Comparison of ENCODE assay signal across 8 cellular contexts in the genomic region with DNA sequence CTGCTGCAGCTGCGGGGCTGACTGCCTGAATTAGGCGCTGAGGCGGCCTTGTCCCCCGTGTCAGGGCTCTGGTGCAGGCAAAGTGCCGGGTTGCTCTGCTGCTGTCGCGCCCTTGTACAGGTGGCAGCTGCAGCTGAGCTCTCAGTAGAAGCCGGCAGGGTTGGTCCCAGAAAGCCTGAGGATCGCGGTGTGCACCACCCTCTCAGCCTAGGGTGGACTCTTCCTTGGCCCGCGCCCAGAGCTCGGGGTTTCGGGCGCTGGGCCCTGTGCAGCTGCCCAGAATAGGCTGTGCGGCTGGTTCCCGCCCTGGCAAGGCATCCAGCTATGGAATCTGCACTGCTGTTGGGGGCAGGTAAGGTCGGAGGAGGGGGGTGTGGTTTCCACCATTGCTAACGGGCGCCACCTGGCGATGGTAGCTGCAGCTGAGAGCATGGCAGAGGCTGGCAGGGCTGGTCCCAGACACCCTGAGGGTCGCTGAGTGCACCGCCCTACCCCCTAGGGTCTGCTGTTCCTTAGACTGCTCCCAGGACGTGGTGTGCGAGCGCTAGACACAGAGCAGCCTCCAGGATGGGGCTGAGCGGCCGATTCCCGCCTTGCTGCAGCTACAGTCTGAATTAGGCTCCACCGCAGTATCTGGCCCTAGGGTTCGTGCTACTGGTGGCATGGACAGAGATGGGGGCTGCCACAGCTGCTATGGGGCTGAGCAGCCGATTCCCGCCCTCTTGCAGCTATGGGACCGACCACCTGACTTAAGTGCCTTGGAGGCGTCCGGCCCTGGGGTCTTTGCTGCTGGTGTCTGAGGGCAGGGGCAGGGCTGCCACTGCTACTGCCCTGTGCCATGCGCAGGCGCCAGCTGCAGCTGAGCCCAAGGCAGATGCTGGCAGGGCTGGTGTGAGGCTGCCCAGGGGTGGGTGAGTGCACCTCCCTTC.
A peak's percentile ranks its signal among the peaks of the same experiment; 100 is the strongest.
DNase-seq lines count a peak whose midpoint lies in the region; ATAC-seq and TF ChIP-seq lines count a peak whose summit lies in the region.
"Not testable (repeated sequence)": the region's sequence is repeated elsewhere in the genome, so short reads cannot be mapped to it uniquely, and the experiment has no call there.

No MANE protein-coding gene starts in this region.

- peaks cover 14% of the 10 kb centered on the region for H3K27me3 Mint-ChIP-seq in activated CD8-positive, alpha-beta T cell treated with anti-CD3 and anti-CD28 coated beads for 36 hours

- ATAC-seq in GM21423 (IDR thresholded peaks at IDR 0.05; ENCODE audit: unreplicated experiment) (peak; percentile 77), HG03521 (IDR thresholded peaks at IDR 0.05; ENCODE audit: unreplicated experiment) (peak; percentile 84)
- peak; percentile 92 for ATAC-seq in activated CD8-positive, alpha-beta T cell treated with anti-CD3 and anti-CD28 coated beads for 36 hours

- not testable (repeated sequence) for H3K4me3 Mint-ChIP-seq in activated CD8-positive, alpha-beta T cell treated with anti-CD3 and anti-CD28 coated beads for 36 hours

- H3K36me3 ChIP-seq in effector memory CD4-positive, alpha-beta T cell (ENCODE audit: control insufficient read depth, insufficient read depth, low read length) = not testable (repeated sequence)

- H3K27ac Mint-ChIP-seq in activated CD8-positive, alpha-beta T cell treated with anti-CD3 and anti-CD28 coated beads for 36 hours = not testable (repeated sequence)

- H3K36me3 Mint-ChIP-seq in activated CD8-positive, alpha-beta T cell treated with anti-CD3 and anti-CD28 coated beads for 36 hours (ENCODE audit: low read depth) = not testable (repeated sequence)

- H3K9me3 Mint-ChIP-seq in activated CD8-positive, alpha-beta T cell treated with anti-CD3 and anti-CD28 coated beads for 36 hours = not testable (repeated sequence)

- POLR2A ChIA-PET in activated CD8-positive, alpha-beta T cell treated with anti-CD3 and anti-CD28 coated beads for 36 hours (lab: Charles Lee) = not testable (repeated sequence)

- DNase-seq in Caki2 (ENCODE audit: low read depth) = peak; percentile 65
- peak; percentile 76 for DNase-seq in NCI-H69 (lab: John Stamatoyannopoulos, UW)
- peak; percentile 71 for DNase-seq in activated CD8-positive, alpha-beta T cell treated with anti-CD3 and anti-CD28 coated beads for 36 hours
- DNase-seq in effector memory CD4-positive, alpha-beta T cell = peak in 2 of 3 donors; percentile 40 to 55
- DNase-seq in lung microvascular endothelial cell (ENCODE audit: low read depth in 2 of 2) = peak; percentile 57 to 80
- DNase-seq in stimulated activated CD4-positive, alpha-beta T cell treated with anti-CD3 and anti-CD28 coated beads, TNF-alpha, amount 100 ng/mL, for 48 hours (ENCODE audit: low read depth in 3 of 3) = peak in 2 of 3 donors; percentile 31 to 38

- CTCF ChIA-PET in activated CD8-positive, alpha-beta T cell treated with anti-CD3 and anti-CD28 coated beads for 36 hours (lab: Charles Lee) = interaction anchor here (0.6 to 3.4 kb wide), 21 partner anchors 9 to 555 kb away, joined by 3 to 27 read pairs (median 4); no protein-coding TSS in a partner anchor

- TF ChIP-seq CTCF in activated CD8-positive, alpha-beta T cell treated with anti-CD3 and anti-CD28 coated beads for 36 hours (IDR thresholded peaks at IDR 0.05) = peak; percentile 37

- not testable (repeated sequence) for H3K9me3 ChIP-seq in effector memory CD4-positive, alpha-beta T cell (ENCODE audit: control insufficient read depth, low read length)

- not testable (repeated sequence) for H3K4me1 Mint-ChIP-seq in activated CD8-positive, alpha-beta T cell treated with anti-CD3 and anti-CD28 coated beads for 36 hours (ENCODE audit: low read depth)

- not testable (repeated sequence) for H3K27ac ChIP-seq in effector memory CD4-positive, alpha-beta T cell (ENCODE audit: insufficient read depth, low read length, poor library complexity, severe bottlenecking)

- intact Hi-C loops in activated CD8-positive, alpha-beta T cell treated with anti-CD3 and anti-CD28 coated beads for 36 hours (cut with micrococcal nuclease) = loop anchor here (5.0 to 10.0 kb wide), 3 partner anchors 132 to 520 kb away; no protein-coding TSS in a partner anchor

- in situ Hi-C loops in Caki2 (cut with HindIII; ENCODE audit: low pct_unique_long_range_greater_than_20kb, low sequenced_read_pairs) = not testable (repeated sequence)

- H3K4me3 ChIP-seq in effector memory CD4-positive, alpha-beta T cell (ENCODE audit: insufficient read depth, low read depth, low read length, poor library complexity, severe bottlenecking) = peak overlapping the region; percentile 32

- peaks cover 15% of the 10 kb centered on the region for H3K4me1 ChIP-seq in effector memory CD4-positive, alpha-beta T cell (ENCODE audit: control insufficient read depth, insufficient read depth, low read length, poor library complexity, severe bottlenecking)

- H3K27me3 ChIP-seq in effector memory CD4-positive, alpha-beta T cell (replicated peaks; ENCODE audit: control insufficient read depth, insufficient read depth, low read length, poor library complexity, severe bottlenecking) = peaks cover 19% of the 10 kb centered on the region
